In the genomic region with DNA sequence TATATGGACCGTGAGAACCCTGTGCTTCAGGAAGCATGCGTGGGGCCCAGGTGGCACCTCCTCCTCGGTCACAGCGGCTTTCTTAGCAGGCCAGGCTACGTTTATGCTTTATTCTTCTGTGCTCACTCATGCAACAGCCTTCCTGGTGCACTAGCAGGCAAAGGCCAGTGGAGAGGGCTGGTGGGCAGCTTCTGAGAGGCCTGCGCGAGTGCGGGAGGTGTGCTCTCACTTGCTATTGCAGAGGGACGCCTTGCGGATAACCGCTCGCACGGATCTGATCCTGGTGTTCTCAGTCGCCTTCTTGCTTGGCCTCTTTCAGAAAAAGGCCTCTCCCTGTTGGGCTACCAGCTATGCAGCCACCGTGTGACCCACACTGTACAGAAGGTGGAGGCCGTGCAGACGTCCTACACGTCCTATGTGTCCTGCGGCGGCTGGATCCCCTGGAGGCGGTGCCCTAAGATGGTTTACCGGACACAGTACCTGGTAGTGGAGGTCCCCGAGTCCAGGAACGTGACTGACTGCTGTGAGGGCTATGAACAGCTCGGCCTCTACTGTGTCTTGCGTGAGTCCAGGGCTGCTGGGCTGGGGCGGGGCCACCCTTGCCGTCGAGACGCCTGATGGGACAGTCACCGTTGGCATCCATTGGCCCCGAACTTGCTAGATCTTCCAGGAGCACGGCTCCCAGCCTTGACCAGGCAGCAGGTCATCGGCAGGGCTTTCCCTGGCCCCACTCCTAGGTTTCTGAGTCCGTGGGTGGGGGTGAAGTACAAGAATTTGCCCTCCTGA, we compare ENCODE assay signal across 21 cellular contexts. TPM values are rescaled to one million over a fixed set of nuclear protein-coding genes. Genes with fewer than 3 reads are reported as not detected.
"Had no signal": no experiment of that assay in that cellular context is flagged by ENCODE, and none has a peak within 500 bp of the region (broad histone marks: within the 10 kb centered on the region; RNA-seq: fewer than 3 reads in every experiment).

No MANE protein-coding gene starts in this region.

- H3K4me1 ChIP-seq: left ventricle myocardium inferior had no signal

- H3K27ac ChIP-seq: foreskin keratinocyte, left ventricle myocardium inferior had no signal

- H3K36me3 Mint-ChIP-seq: activated CD4-positive, alpha-beta memory T cell treated with anti-CD3 and anti-CD28 coated beads for 36 hours; activated naive CD4-positive, alpha-beta T cell treated with anti-CD3 and anti-CD28 coated beads, Interleukin-2, amount 10 ng/mL, durations not matched to agents 7 days and 5 days; immature natural killer cell had no signal

- ATAC-seq: foreskin keratinocyte; stimulated activated naive CD8-positive, alpha-beta T cell treated with anti-CD3 and anti-CD28 coated beads, Interleukin-15, Interleukin-2, amounts not matched to agents 100 U/mL and 50 U/mL, for 24 hours had no signal

- H3K9me3 Mint-ChIP-seq: activated B cell treated with CpG ODN at 0.5 μM for 24 hours; activated CD4-positive, alpha-beta memory T cell treated with anti-CD3 and anti-CD28 coated beads for 36 hours; activated naive CD4-positive, alpha-beta T cell treated with anti-CD3 and anti-CD28 coated beads, Interleukin-2, amount 10 ng/mL, durations not matched to agents 7 days and 5 days; immature natural killer cell had no signal

- DNase-seq: activated B cell treated with CpG ODN at 0.5 μM for 24 hours; activated CD4-positive, alpha-beta memory T cell treated with anti-CD3 and anti-CD28 coated beads for 36 hours; activated CD4-positive, alpha-beta T cell treated with anti-CD3 and anti-CD28 coated beads for 48 hours; activated effector memory CD4-positive, alpha-beta T cell treated with Interleukin-2 at 50 U/mL for 16 hours; activated naive CD4-positive, alpha-beta T cell treated with anti-CD3 and anti-CD28 coated beads, Interleukin-2, amount 10 ng/mL, durations not matched to agents 7 days and 5 days; activated T-cell treated with anti-CD3 and anti-CD28 coated beads, Interleukin-2, amount 50 U/mL, for 48 hours; dermis blood vessel endothelial cell; effector CD8-positive, alpha-beta T cell; foreskin keratinocyte; immature natural killer cell; kidney glomerular epithelial cell; left ventricle myocardium inferior; occipital lobe; retina; stimulated activated CD4-positive, alpha-beta T cell treated with anti-CD3 and anti-CD28 coated beads, Interleukin-4, amount 100 ng/mL, for 4 hours; stimulated activated naive CD8-positive, alpha-beta T cell treated with anti-CD3 and anti-CD28 coated beads, Interleukin-15, Interleukin-2, amounts not matched to agents 100 U/mL and 50 U/mL, for 24 hours; T-helper 1 cell; T-helper 9 cell had no signal

- H3K4me1 Mint-ChIP-seq: activated naive CD4-positive, alpha-beta T cell treated with anti-CD3 and anti-CD28 coated beads, Interleukin-2, amount 10 ng/mL, durations not matched to agents 7 days and 5 days had no signal

- H3K9me3 ChIP-seq: left ventricle myocardium inferior had no signal

- H3K36me3 ChIP-seq: left ventricle myocardium inferior had no signal

- H3K4me3 Mint-ChIP-seq: activated B cell treated with CpG ODN at 0.5 μM for 24 hours; activated CD4-positive, alpha-beta memory T cell treated with anti-CD3 and anti-CD28 coated beads for 36 hours; activated naive CD4-positive, alpha-beta T cell treated with anti-CD3 and anti-CD28 coated beads, Interleukin-2, amount 10 ng/mL, durations not matched to agents 7 days and 5 days; immature natural killer cell had no signal

- H3K4me3 ChIP-seq: left ventricle myocardium inferior had no signal

- H3K27me3 Mint-ChIP-seq: activated B cell treated with CpG ODN at 0.5 μM for 24 hours; activated CD4-positive, alpha-beta memory T cell treated with anti-CD3 and anti-CD28 coated beads for 36 hours had no signal

- H3K27ac Mint-ChIP-seq: activated B cell treated with CpG ODN at 0.5 μM for 24 hours; activated CD4-positive, alpha-beta memory T cell treated with anti-CD3 and anti-CD28 coated beads for 36 hours; activated naive CD4-positive, alpha-beta T cell treated with anti-CD3 and anti-CD28 coated beads, Interleukin-2, amount 10 ng/mL, durations not matched to agents 7 days and 5 days had no signal

RNA-seq across cellular contexts. Expression of a gene that starts 4.8 kb away (rescaled TPM):
- total RNA-seq: activated CD4-positive, alpha-beta memory T cell treated with anti-CD3 and anti-CD28 coated beads for 36 hours; cardiac septum; dermis blood vessel endothelial cell; foreskin keratinocyte; lung microvascular endothelial cell; occipital lobe; urinary bladder had no signal
- polyA plus RNA-seq: foreskin keratinocyte, immature natural killer cell, urinary bladder had no signal
